ENCODE assay signal across 16 cellular contexts in genomic region chr7:127995866-127996215, GRCh38. TPM values are rescaled to one million over a fixed set of nuclear protein-coding genes. Genes with fewer than 3 reads are reported as not detected.
A peak's percentile ranks its signal among the peaks of the same experiment; 100 is the strongest.
DNase-seq lines count a peak whose midpoint lies in the region; ATAC-seq and TF ChIP-seq lines count a peak whose summit lies in the region.
"Had no signal": no experiment of that assay in that cellular context is flagged by ENCODE, and none has a peak within 500 bp of the region (broad histone marks: within the 10 kb centered on the region; RNA-seq: fewer than 3 reads in every experiment).

No MANE protein-coding gene starts in this region.

- WGBS in adrenal gland, 4 donors, result 21 to 29% (median 29%) methylated on average over 3 of the region's 3 CpGs
- 33 to 37% (median 35%) methylated on average over 3 of the region's 3 CpGs for WGBS in psoas muscle, 3 donors

- peak in 1 of 2 donors; percentile 39 for TF ChIP-seq POLR2A in adrenal gland (IDR thresholded peaks at IDR 0.05)

- H3K27me3 ChIP-seq in AG04450 (ENCODE audit: control insufficient read depth, insufficient read depth, low read length) (no peaks in the 10 kb centered on the region), adrenal gland (no peaks in the 10 kb centered on the region), psoas muscle (ENCODE audit: insufficient read depth in 3 of 3, low read length in 2 of 3) (no peaks in the 10 kb centered on the region)
- H3K27me3 ChIP-seq: transverse colon had no signal

- H3K9me3 ChIP-seq in AG04450 (ENCODE audit: control insufficient read depth, insufficient read depth, low read length) (no peaks in the 10 kb centered on the region), adrenal gland (replicated peaks in 1 of 3) (no peaks in the 10 kb centered on the region), psoas muscle (no peaks in the 10 kb centered on the region)
- H3K9me3 ChIP-seq: transverse colon had no signal

- H3K4me3 ChIP-seq in AG04450 (ENCODE audit: low read depth, low read length) (no peak overlapping the region), adrenal gland (no peak overlapping the region), psoas muscle (no peak overlapping the region)
- H3K4me3 ChIP-seq: transverse colon had no signal

- CTCF ChIA-PET in AG04450 (lab: Charles Lee), result interaction anchor here (0.8 kb wide), 1 partner anchor 17 kb away, joined by 3 read pairs; no protein-coding TSS in a partner anchor

- H3K27ac ChIP-seq in AG04450 (ENCODE audit: low read depth, low read length) (peak overlapping the region; percentile 57), adrenal gland (peak overlapping the region in 4 of 5 donors; percentile 34 to 82 (median 76)), psoas muscle (peak overlapping the region; percentile 71)

- H3K36me3 ChIP-seq in adrenal gland (replicated peaks in 1 of 2) (no peaks in the 10 kb centered on the region), psoas muscle (ENCODE audit: insufficient read depth in 1 of 2, low read depth in 1 of 2) (peaks cover 2 to 11% of the 10 kb centered on the region in 2 donors)
- H3K36me3 ChIP-seq: transverse colon had no signal

- DNase-seq in AG04450 (ENCODE audit: low read depth, low spot score) (no peak), adrenal gland (peak; percentile 50 to 77 (median 64)), left cardiac atrium (no peak), psoas muscle (peak in 1 of 2 donors; percentile 41), kidney tubule cell (ENCODE audit: low spot score) (no peak), DMS114 treated with DMSO at 0.1 percent for 48 hours (lab: John Stamatoyannopoulos, UW; ENCODE audit: unreplicated experiment) (no peak)
- DNase-seq in activated T-cell treated with anti-CD3 and anti-CD28 coated beads, Interleukin-2, amount 50 U/mL, for 48 hours, result no peak
- DNase-seq: 8988T; activated CD4-positive, CD25-positive, alpha-beta regulatory T cell; CD4-positive, alpha-beta T cell; NCI-H1930; NCI-H748 treated with DMSO at 0.1 percent for 48 hours; T-helper 1 cell; transverse colon had no signal

- POLR2A ChIA-PET in AG04450 (lab: Yijun Ruan, JAX), result interaction anchor here (1.1 to 1.2 kb wide), 2 partner anchors 10 to 35 kb away, joined by 3 read pairs; partner anchors contain the start of gene LRRC4

- ATAC-seq in left cardiac atrium (peak; percentile 39 to 74), psoas muscle (peak; percentile 43 to 61 (median 44)), GM21529 (IDR thresholded peaks at IDR 0.05; ENCODE audit: unreplicated experiment) (no peak)
- ATAC-seq: activated naive CD4-positive, alpha-beta T cell treated with anti-CD3 and anti-CD28 coated beads, Interleukin-2, amount 50 U/mL, for 72 hours had no signal

- intact Hi-C loops in adrenal gland (cut with DNase I) (no loop called here), left cardiac atrium (cut with DNase I) (no loop called here), psoas muscle (cut with DNase I) (no loop called here)

- TF ChIP-seq CTCF in AG04450 (IDR thresholded peaks at IDR 0.05; ENCODE audit: low read depth, low read length), result no peak
- TF ChIP-seq CTCF in adrenal gland (IDR thresholded peaks at IDR 0.05), result no peak
- no peak for TF ChIP-seq CTCF in psoas muscle (IDR thresholded peaks at IDR 0.05)

- H3K4me1 ChIP-seq in adrenal gland (replicated peaks in 1 of 2) (peaks cover 25 to 34% of the 10 kb centered on the region in 2 donors), psoas muscle (peaks cover 18% of the 10 kb centered on the region)

RNA-seq across cellular contexts. Expression of gene LRRC4, which starts 35.4 kb away (rescaled TPM):
- 0.35 and 0.72 TPM in 2 replicates for polyA plus RNA-seq in AG04450 (2011; rRNA removed)
- 0.91 and 1.4 TPM in 2 replicates for polyA minus RNA-seq in AG04450 (2011; rRNA and poly(A)+ RNA removed)
- total RNA-seq in adrenal gland, result 10 to 100 TPM in 5 of 8 donors, 1 to 10 TPM in 3; 3.6 to 23.7 (median 14.7) TPM
- 10 to 100 TPM in 1 of 3 donors, 1 to 10 TPM in 2; 2.2 to 14.5 (median 3.7) TPM for polyA plus RNA-seq in adrenal gland
- 1 to 10 TPM; 3.9 to 8.3 TPM for total RNA-seq in left cardiac atrium
- total RNA-seq in psoas muscle, result 1 to 10 TPM; 2.7 to 5.0 (median 3.1) TPM
- polyA plus RNA-seq in psoas muscle, result 1 to 10 TPM in 1 of 3 donors, under 1 TPM in 2; 0.39 to 1.2 (median 0.61) TPM

Comparison
In these comparisons a context has a peak if more than half of its experiments do, and no peak if none do; other contexts are left out.
1. DNase-seq: peak in adrenal gland (7 of 7); none in AG04450 (single experiment), left cardiac atrium (single experiment), activated T-cell treated with anti-CD3 and anti-CD28 coated beads, Interleukin-2, amount 50 U/mL, for 48 hours (0 of 2), kidney tubule cell (single experiment) and DMS114 treated with DMSO at 0.1 percent for 48 hours (single experiment).
2. Peak in every context shown above with its lines, with median percentiles within 50 percentile points of each other: H3K27ac ChIP-seq.